In genomic region chr6:156779206-156780116, GRCh38 we compare ENCODE assay signal across 8 cellular contexts. TPM values are rescaled to one million over a fixed set of nuclear protein-coding genes. Genes with fewer than 3 reads are reported as not detected.
DNase-seq lines count a peak whose midpoint lies in the region; TF ChIP-seq lines count a peak whose summit lies in the region.

No MANE protein-coding gene starts in this region.

- H3K4me3 ChIP-seq in astrocyte of the spinal cord (ENCODE audit: low read depth, low read length) (peak overlapping the region; percentile 73), smooth muscle cell (peak overlapping the region; percentile 64)

- peak overlapping the region; percentile 83 for H3K27ac ChIP-seq in smooth muscle cell (ENCODE audit: low read depth)

- H3K4me1 ChIP-seq in smooth muscle cell (ENCODE audit: low read depth): peaks cover 60% of the 10 kb centered on the region

- peak overlapping the region; percentile 91 for H3K9ac ChIP-seq in smooth muscle cell (ENCODE audit: low read depth)

- no peaks in the 10 kb centered on the region for H3K27me3 Mint-ChIP-seq in T-helper 2 cell treated with Interferon-gamma antibody and Interleukin-4, amounts not matched to agents 5 μg/mL and 100 μg/mL, for 36 hours (ENCODE audit: low read depth)

- H3K27ac Mint-ChIP-seq in T-helper 2 cell treated with Interferon-gamma antibody and Interleukin-4, amounts not matched to agents 5 μg/mL and 100 μg/mL, for 36 hours: peak overlapping the region; percentile 83

- DNase-seq in EH (ENCODE audit: low read depth) (peak; percentile 40), HK-2 (ENCODE audit: unreplicated experiment) (peak; percentile 54), astrocyte of the spinal cord (ENCODE audit: low read depth, low spot score) (no peak), iPS-NIHi11 (ENCODE audit: low spot score) (peak; percentile 36), smooth muscle cell (lab: John Stamatoyannopoulos, UW; ENCODE audit: unreplicated experiment) (no peak), kidney glomerular epithelial cell (lab: John Stamatoyannopoulos, UW) (no peak), GDM1 (lab: John Stamatoyannopoulos, UW) (no peak)
- peak; percentile 69 for DNase-seq in T-helper 2 cell treated with Interferon-gamma antibody and Interleukin-4, amounts not matched to agents 5 μg/mL and 100 μg/mL, for 36 hours (ENCODE audit: low spot score)

- TF ChIP-seq CTCF in astrocyte of the spinal cord (IDR thresholded peaks at IDR 0.05; ENCODE audit: low read depth, low read length) (no peak), smooth muscle cell (IDR thresholded peaks at IDR 0.05; ENCODE audit: borderline replicate concordance, insufficient read depth, poor library complexity, severe bottlenecking) (no peak)

- H3F3A ChIP-seq in smooth muscle cell (ENCODE audit: low read depth): peaks cover 13% of the 10 kb centered on the region

- H3K9me3 Mint-ChIP-seq in T-helper 2 cell treated with Interferon-gamma antibody and Interleukin-4, amounts not matched to agents 5 μg/mL and 100 μg/mL, for 36 hours: no peaks in the 10 kb centered on the region

- H3K4me3 Mint-ChIP-seq in T-helper 2 cell treated with Interferon-gamma antibody and Interleukin-4, amounts not matched to agents 5 μg/mL and 100 μg/mL, for 36 hours: peak overlapping the region; percentile 79

- WGBS in smooth muscle cell (ENCODE audit: low lambda C conversion rate): under 1% methylated on average over 49 of the region's 109 CpGs

- H3K4me2 ChIP-seq in smooth muscle cell: peak overlapping the region; percentile 91

- H2AFZ ChIP-seq in smooth muscle cell (ENCODE audit: low read depth): no peak overlapping the region

- H3K79me2 ChIP-seq in smooth muscle cell (ENCODE audit: low read depth): peaks cover 67% of the 10 kb centered on the region

- H3K36me3 ChIP-seq in smooth muscle cell (ENCODE audit: low read depth): no peaks in the 10 kb centered on the region

- peaks cover 48% of the 10 kb centered on the region for H4K20me1 ChIP-seq in smooth muscle cell (ENCODE audit: low read depth)

- peaks cover 43% of the 10 kb centered on the region for H3K4me1 Mint-ChIP-seq in T-helper 2 cell treated with Interferon-gamma antibody and Interleukin-4, amounts not matched to agents 5 μg/mL and 100 μg/mL, for 36 hours (ENCODE audit: low read depth)

- no peaks in the 10 kb centered on the region for H3K9me3 ChIP-seq in smooth muscle cell (replicated peaks; ENCODE audit: low read depth)

- in situ Hi-C loops in astrocyte of the spinal cord (cut with HindIII; ENCODE audit: low sequenced_read_pairs): no loop called here

- H3K27me3 ChIP-seq in smooth muscle cell (ENCODE audit: low read depth): no peaks in the 10 kb centered on the region

- peaks cover 2% of the 10 kb centered on the region for H3K36me3 Mint-ChIP-seq in T-helper 2 cell treated with Interferon-gamma antibody and Interleukin-4, amounts not matched to agents 5 μg/mL and 100 μg/mL, for 36 hours (ENCODE audit: low read depth)

RNA-seq across cellular contexts. Expression of gene ARID1B, which starts 2.3 kb away (rescaled TPM):
- total RNA-seq in smooth muscle cell: 52.8 and 65.4 TPM in 2 replicates
- polyA plus RNA-seq in smooth muscle cell: 30.1 and 40.2 TPM in 2 replicates

Comparison
In these comparisons a context has a peak if more than half of its experiments do, and no peak if none do; other contexts are left out.
1. DNase-seq: peak in EH (single experiment), HK-2 (single experiment), T-helper 2 cell treated with Interferon-gamma antibody and Interleukin-4, amounts not matched to agents 5 μg/mL and 100 μg/mL, for 36 hours (single experiment) and iPS-NIHi11 (single experiment); none in astrocyte of the spinal cord (single experiment), smooth muscle cell (single experiment), kidney glomerular epithelial cell (single experiment) and GDM1 (single experiment).